1 cellular context compared by ENCODE assay signal in the genomic region with DNA sequence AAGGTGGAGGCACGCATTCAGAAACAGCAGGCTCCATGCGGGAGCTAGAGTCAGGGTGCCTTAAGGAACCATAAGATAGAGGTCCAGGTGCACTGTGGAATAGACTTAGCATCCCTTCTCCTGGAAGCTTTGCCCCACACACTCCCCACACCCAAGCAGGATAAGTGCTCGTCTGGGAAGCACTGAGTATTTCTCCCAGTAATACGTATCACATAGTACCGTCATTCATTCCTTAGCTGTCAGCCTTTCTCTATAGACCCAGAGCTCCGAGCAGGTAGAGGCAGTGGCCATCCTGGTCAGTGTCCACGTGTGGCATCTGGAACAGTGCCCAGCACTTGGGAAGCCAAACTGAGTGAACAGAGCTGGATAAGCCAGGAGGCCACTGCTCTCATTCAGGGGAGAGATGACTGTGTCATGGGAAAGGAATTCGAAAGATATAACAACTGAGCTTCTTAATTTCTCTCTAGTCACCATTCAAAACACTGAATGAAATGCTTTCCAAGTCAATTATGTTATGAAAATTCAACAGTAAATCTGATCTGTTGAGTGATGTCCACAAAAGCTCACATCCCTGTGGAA.
TF ChIP-seq lines count a peak whose summit lies in the region.

No MANE protein-coding gene starts in this region.

TF ChIP-seq in GM23338, 12 proteins besides CTCF, POLR2A, EP300 and RAD21 (continued from another document):
- TF ChIP-seq CREB1 (CRISPR knock-in tag; IDR thresholded peaks at IDR 0.05; ENCODE audit: low read depth) (no peak), ZNF331 (CRISPR knock-in tag; IDR thresholded peaks at IDR 0.05; ENCODE audit: low read depth) (no peak), EZH2 (IDR thresholded peaks at IDR 0.05; ENCODE audit: low read depth, unreplicated experiment) (no peak), STAT1 (IDR thresholded peaks at IDR 0.05; ENCODE audit: unreplicated experiment) (no peak)
- TF ChIP-seq, protein P1, sequence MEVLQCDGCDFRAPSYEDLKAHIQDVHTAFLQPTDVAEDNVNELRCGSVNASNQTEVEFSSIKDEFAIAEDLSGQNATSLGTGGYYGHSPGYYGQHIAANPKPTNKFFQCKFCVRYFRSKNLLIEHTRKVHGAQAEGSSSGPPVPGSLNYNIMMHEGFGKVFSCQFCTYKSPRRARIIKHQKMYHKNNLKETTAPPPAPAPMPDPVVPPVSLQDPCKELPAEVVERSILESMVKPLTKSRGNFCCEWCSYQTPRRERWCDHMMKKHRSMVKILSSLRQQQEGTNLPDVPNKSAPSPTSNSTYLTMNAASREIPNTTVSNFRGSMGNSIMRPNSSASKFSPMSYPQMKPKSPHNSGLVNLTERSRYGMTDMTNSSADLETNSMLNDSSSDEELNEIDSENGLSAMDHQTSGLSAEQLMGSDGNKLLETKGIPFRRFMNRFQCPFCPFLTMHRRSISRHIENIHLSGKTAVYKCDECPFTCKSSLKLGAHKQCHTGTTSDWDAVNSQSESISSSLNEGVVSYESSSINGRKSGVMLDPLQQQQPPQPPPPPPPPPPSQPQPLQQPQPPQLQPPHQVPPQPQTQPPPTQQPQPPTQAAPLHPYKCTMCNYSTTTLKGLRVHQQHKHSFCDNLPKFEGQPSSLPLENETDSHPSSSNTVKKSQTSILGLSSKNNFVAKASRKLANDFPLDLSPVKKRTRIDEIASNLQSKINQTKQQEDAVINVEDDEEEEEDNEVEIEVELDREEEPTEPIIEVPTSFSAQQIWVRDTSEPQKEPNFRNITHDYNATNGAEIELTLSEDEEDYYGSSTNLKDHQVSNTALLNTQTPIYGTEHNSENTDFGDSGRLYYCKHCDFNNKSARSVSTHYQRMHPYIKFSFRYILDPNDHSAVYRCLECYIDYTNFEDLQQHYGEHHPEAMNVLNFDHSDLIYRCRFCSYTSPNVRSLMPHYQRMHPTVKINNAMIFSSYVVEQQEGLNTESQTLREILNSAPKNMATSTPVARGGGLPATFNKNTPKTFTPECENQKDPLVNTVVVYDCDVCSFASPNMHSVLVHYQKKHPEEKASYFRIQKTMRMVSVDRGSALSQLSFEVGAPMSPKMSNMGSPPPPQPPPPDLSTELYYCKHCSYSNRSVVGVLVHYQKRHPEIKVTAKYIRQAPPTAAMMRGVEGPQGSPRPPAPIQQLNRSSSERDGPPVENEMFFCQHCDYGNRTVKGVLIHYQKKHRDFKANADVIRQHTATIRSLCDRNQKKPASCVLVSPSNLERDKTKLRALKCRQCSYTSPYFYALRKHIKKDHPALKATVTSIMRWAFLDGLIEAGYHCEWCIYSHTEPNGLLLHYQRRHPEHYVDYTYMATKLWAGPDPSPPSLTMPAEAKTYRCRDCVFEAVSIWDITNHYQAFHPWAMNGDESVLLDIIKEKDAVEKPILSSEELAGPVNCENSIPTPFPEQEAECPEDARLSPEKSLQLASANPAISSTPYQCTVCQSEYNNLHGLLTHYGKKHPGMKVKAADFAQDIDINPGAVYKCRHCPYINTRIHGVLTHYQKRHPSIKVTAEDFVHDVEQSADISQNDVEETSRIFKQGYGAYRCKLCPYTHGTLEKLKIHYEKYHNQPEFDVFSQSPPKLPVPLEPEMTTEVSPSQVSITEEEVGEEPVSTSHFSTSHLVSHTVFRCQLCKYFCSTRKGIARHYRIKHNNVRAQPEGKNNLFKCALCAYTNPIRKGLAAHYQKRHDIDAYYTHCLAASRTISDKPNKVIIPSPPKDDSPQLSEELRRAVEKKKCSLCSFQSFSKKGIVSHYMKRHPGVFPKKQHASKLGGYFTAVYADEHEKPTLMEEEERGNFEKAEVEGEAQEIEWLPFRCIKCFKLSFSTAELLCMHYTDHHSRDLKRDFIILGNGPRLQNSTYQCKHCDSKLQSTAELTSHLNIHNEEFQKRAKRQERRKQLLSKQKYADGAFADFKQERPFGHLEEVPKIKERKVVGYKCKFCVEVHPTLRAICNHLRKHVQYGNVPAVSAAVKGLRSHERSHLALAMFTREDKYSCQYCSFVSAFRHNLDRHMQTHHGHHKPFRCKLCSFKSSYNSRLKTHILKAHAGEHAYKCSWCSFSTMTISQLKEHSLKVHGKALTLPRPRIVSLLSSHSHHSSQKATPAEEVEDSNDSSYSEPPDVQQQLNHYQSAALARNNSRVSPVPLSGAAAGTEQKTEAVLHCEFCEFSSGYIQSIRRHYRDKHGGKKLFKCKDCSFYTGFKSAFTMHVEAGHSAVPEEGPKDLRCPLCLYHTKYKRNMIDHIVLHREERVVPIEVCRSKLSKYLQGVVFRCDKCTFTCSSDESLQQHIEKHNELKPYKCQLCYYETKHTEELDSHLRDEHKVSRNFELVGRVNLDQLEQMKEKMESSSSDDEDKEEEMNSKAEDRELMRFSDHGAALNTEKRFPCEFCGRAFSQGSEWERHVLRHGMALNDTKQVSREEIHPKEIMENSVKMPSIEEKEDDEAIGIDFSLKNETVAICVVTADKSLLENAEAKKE (CRISPR knock-in tag; IDR thresholded peaks at IDR 0.05), result no peak
